ENCODE assay signal across 1 cellular context in genomic region chr1:111082421-111083192, GRCh38.
TF ChIP-seq lines count a peak whose summit lies in the region.

No MANE protein-coding gene starts in this region.

TF ChIP-seq in GM12878, 131 proteins besides CTCF, POLR2A, EP300 and RAD21 (continued from another document):
- TF ChIP-seq FOS (IDR thresholded peaks at IDR 0.05; ENCODE audit: borderline replicate concordance, extremely low read depth, insufficient read length) (no peak), FOXK2 (IDR thresholded peaks at IDR 0.05) (no peak), BRCA1 (IDR thresholded peaks at IDR 0.05; ENCODE audit: low read depth, low read length) (no peak), BHLHE40 (IDR thresholded peaks at IDR 0.05; ENCODE audit: borderline replicate concordance in 1 of 2, low read depth in 2 of 2, low read length in 1 of 2) (no peak), ZNF687 (IDR thresholded peaks at IDR 0.05) (no peak), BMI1 (IDR thresholded peaks at IDR 0.05; ENCODE audit: borderline replicate concordance) (no peak), ETV6 (conservative IDR thresholded peaks at IDR 0.05 in 1 of 2, IDR thresholded peaks at IDR 0.05 in 1 of 2; ENCODE audit: borderline replicate concordance in 1 of 2, low read depth in 1 of 2) (no peak), DPF2 (IDR thresholded peaks at IDR 0.05) (peak; percentile 56; the same call in 1 of the 2 replicates), RB1 (IDR thresholded peaks at IDR 0.05; ENCODE audit: borderline replicate concordance) (no peak), ZBTB11 (CRISPR knock-in tag; IDR thresholded peaks at IDR 0.05) (no peak), MEF2B (IDR thresholded peaks at IDR 0.05; ENCODE audit: partially characterized antibody, poor library complexity, severe bottlenecking) (peak; percentile 76), MTA3 (IDR thresholded peaks at IDR 0.05; ENCODE audit: borderline replicate concordance, low read length) (no peak), PRDM15 (CRISPR knock-in tag; IDR thresholded peaks at IDR 0.05) (no peak), IKZF2 (IDR thresholded peaks at IDR 0.05) (peak; percentile 47 to 75; a peak in 3 of 4 replicates), ESRRA (IDR thresholded peaks at IDR 0.05; ENCODE audit: low read length) (no peak), PKNOX1 (IDR thresholded peaks at IDR 0.05) (peak; percentile 23; the same call in 1 of the 2 replicates), NRF1 (conservative IDR thresholded peaks at IDR 0.05; ENCODE audit: low read depth, low read length) (no peak), SMAD5 (IDR thresholded peaks at IDR 0.05; ENCODE audit: low read depth) (no peak), HCFC1 (IDR thresholded peaks at IDR 0.05; ENCODE audit: low read length) (no peak), IRF3 (IDR thresholded peaks at IDR 0.05) (no peak), FOXM1 (IDR thresholded peaks at IDR 0.05; ENCODE audit: low read depth, low read length) (no peak), MEF2A (IDR thresholded peaks at IDR 0.05; ENCODE audit: insufficient read depth, low read depth, low read length) (no peak), SRF (IDR thresholded peaks at IDR 0.05; ENCODE audit: low read depth in 2 of 2, low read length in 2 of 2) (no peak), SREBF1 (IDR thresholded peaks at IDR 0.05; ENCODE audit: low read length) (no peak), JUNB (IDR thresholded peaks at IDR 0.05) (peak; percentile 48; the same call in 1 of the 2 replicates), TARDBP (IDR thresholded peaks at IDR 0.05; ENCODE audit: borderline replicate concordance) (no peak), KAT2A (conservative IDR thresholded peaks at IDR 0.05; ENCODE audit: control insufficient read depth, low read depth, low read length) (no peak), NBN (IDR thresholded peaks at IDR 0.05) (0 out of 2 replicates have a peak, but pooled peaks have one; percentile 28), POLR2AphosphoS5 (IDR thresholded peaks at IDR 0.05; ENCODE audit: low read length) (no peak)
- TF ChIP-seq, protein P1, sequence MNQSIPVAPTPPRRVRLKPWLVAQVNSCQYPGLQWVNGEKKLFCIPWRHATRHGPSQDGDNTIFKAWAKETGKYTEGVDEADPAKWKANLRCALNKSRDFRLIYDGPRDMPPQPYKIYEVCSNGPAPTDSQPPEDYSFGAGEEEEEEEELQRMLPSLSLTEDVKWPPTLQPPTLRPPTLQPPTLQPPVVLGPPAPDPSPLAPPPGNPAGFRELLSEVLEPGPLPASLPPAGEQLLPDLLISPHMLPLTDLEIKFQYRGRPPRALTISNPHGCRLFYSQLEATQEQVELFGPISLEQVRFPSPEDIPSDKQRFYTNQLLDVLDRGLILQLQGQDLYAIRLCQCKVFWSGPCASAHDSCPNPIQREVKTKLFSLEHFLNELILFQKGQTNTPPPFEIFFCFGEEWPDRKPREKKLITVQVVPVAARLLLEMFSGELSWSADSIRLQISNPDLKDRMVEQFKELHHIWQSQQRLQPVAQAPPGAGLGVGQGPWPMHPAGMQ (IDR thresholded peaks at IDR 0.05; ENCODE audit: borderline replicate concordance) = no peak
